In the genomic region with DNA sequence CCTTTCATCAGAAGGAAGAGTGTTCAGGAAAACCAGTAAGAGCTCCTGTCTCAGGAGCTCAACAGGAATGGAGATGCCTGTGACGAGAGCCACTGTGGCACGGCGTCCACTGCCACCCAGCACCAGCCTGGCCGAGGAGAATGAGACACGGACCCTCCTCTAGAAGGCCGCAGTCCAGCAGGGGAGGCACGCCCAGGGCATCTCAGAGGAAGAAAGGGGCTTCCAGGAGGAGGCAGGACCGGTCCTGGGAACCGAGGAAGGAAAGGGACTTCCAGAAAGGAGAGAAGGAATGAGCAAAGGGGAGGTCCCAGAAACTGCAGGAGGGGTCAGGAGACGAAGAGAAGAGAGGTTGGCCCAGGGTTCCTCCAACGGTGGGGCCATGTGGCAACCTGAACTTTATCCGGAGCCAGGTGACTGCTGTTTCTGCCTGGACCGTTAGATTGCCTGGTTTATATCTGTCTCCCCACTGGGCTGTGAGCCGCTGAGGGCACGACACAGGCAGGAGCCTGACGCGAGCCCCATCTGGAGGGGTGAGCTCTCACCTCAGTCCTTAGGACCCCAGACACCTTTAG, we compare ENCODE assay signal across 8 cellular contexts. TPM values are rescaled to one million over a fixed set of nuclear protein-coding genes. Genes with fewer than 3 reads are reported as not detected.
DNase-seq lines count a peak whose midpoint lies in the region; ATAC-seq, FAIRE-seq and TF ChIP-seq lines count a peak whose summit lies in the region.

No MANE protein-coding gene starts in this region.

- peaks cover 5% of the 10 kb centered on the region for H3K4me1 ChIP-seq in mucosa of descending colon (ENCODE audit: low read depth)

- H3K36me3 ChIP-seq in mucosa of descending colon (ENCODE audit: low read depth), result no peaks in the 10 kb centered on the region

- TF ChIP-seq CTCF in astrocyte of the cerebellum (IDR thresholded peaks at IDR 0.05; ENCODE audit: low read depth, low read length, missing control alignments) (no peak), mucosa of descending colon (IDR thresholded peaks at IDR 0.05) (no peak)

- in situ Hi-C loops in astrocyte of the cerebellum (cut with HindIII; ENCODE audit: low sequenced_read_pairs), result no loop called here

- intact Hi-C loops in mucosa of descending colon (cut with DNase I, micrococcal nuclease), result loop anchor here in 1 of 2 donors (10.0 kb wide), 2 partner anchors 110 to 490 kb away; no protein-coding TSS in a partner anchor

- H3K9me3 ChIP-seq in mucosa of descending colon, result no peaks in the 10 kb centered on the region

- peak; percentile 17 for ATAC-seq in mucosa of descending colon

- DNase-seq in stimulated activated CD4-positive, alpha-beta T cell treated with anti-CD3 and anti-CD28 coated beads, Interleukin-4, amount 100 ng/mL, for 1 hour, result peak; percentile 13
- DNase-seq in stimulated activated CD4-positive, alpha-beta T cell treated with anti-CD3 and anti-CD28 coated beads, Interleukin-12 subunit alpha, Interleukin-12 subunit beta, amount 100 ng/mL, for 4 hours, result no peak
- DNase-seq in HTR-8/SVneo (ENCODE audit: insufficient read length, low spot score) (peak; percentile 25), astrocyte of the cerebellum (ENCODE audit: low read depth) (no peak), mucosa of descending colon (peak in 2 of 3 donors; percentile 17 to 49), inferior parietal cortex (ENCODE audit: extremely low spot score) (no peak), pons (ENCODE audit: low spot score) (no peak), GM19240 (ENCODE audit: insufficient read length, low spot score) (no peak)

- FAIRE-seq in HTR-8/SVneo (lab: Jason Lieb, UNC), result no peak

- H3K4me3 ChIP-seq in astrocyte of the cerebellum (ENCODE audit: low read depth, low read length) (peak overlapping the region; percentile 45), mucosa of descending colon (no peak overlapping the region)

RNA-seq across cellular contexts. Expression of gene BFSP1, which starts 26.8 kb away (rescaled TPM):
- 1 to 10 TPM in 1 of 3 donors, under 1 TPM in 2; 0.17 to 1.1 (median 0.70) TPM for total RNA-seq in mucosa of descending colon

Comparison
In these comparisons a context has a peak if more than half of its experiments do, and no peak if none do; other contexts are left out.
1. DNase-seq: peak in stimulated activated CD4-positive, alpha-beta T cell treated with anti-CD3 and anti-CD28 coated beads, Interleukin-4, amount 100 ng/mL, for 1 hour (single experiment), HTR-8/SVneo (single experiment) and mucosa of descending colon (2 of 3); none in stimulated activated CD4-positive, alpha-beta T cell treated with anti-CD3 and anti-CD28 coated beads, Interleukin-12 subunit alpha, Interleukin-12 subunit beta, amount 100 ng/mL, for 4 hours (single experiment), astrocyte of the cerebellum (single experiment), inferior parietal cortex (single experiment), pons (single experiment) and GM19240 (single experiment).